Comparison of ENCODE assay signal across 9 cellular contexts in genomic region chr3:86969500-86970189, GRCh38. TPM values are rescaled to one million over a fixed set of nuclear protein-coding genes. Genes with fewer than 3 reads are reported as not detected.
DNase-seq lines count a peak whose midpoint lies in the region; ATAC-seq and TF ChIP-seq lines count a peak whose summit lies in the region.
"Had no signal": no experiment of that assay in that cellular context is flagged by ENCODE, and none has a peak within 500 bp of the region (broad histone marks: within the 10 kb centered on the region; RNA-seq: fewer than 3 reads in every experiment).

No MANE protein-coding gene starts in this region.

- H3K27ac ChIP-seq in ovary = no peak overlapping the region

- TF ChIP-seq POLR2A in NB4 (IDR thresholded peaks at IDR 0.05; ENCODE audit: extremely low read depth, insufficient read length) = no peak
- no peak for TF ChIP-seq POLR2A in ovary (IDR thresholded peaks at IDR 0.05)

- no peaks in the 10 kb centered on the region for H3K27me3 Mint-ChIP-seq in chondrocyte (ENCODE audit: low read depth)

- TF ChIP-seq CTCF in NB4 (IDR thresholded peaks at IDR 0.05; ENCODE audit: low read depth, low read length) (peak; percentile 71), chondrocyte (IDR thresholded peaks at IDR 0.05) (peak; percentile 81), ovary (IDR thresholded peaks at IDR 0.05) (peak in 2 of 3 donors; percentile 15 to 22)

- TF ChIP-seq EP300 in ovary (IDR thresholded peaks at IDR 0.05) = no peak

- H3K9me3 Mint-ChIP-seq in chondrocyte (ENCODE audit: low read depth) = no peaks in the 10 kb centered on the region
- peaks cover 14% of the 10 kb centered on the region for H3K9me3 Mint-ChIP-seq in stimulated activated effector memory CD8-positive, alpha-beta T cell treated with anti-CD3 and anti-CD28 coated beads, Interleukin-12 subunit alpha, Interleukin-12 subunit beta, amount 100 ng/mL, for 72 hours

- 71 to 77% (median 72%) methylated on average over 6 of the region's 6 CpGs for WGBS in ovary, 3 donors

- H3K36me3 Mint-ChIP-seq in chondrocyte (ENCODE audit: low read depth) = peaks cover 49% of the 10 kb centered on the region
- H3K36me3 Mint-ChIP-seq in stimulated activated effector memory CD8-positive, alpha-beta T cell treated with anti-CD3 and anti-CD28 coated beads, Interleukin-12 subunit alpha, Interleukin-12 subunit beta, amount 100 ng/mL, for 72 hours = no peaks in the 10 kb centered on the region
- H3K36me3 Mint-ChIP-seq: activated naive CD4-positive, alpha-beta T cell treated with anti-CD3 and anti-CD28 coated beads, Interleukin-2, amount 50 U/mL, for 72 hours had no signal

- H3K27ac Mint-ChIP-seq in chondrocyte (ENCODE audit: unreplicated experiment) = no peak overlapping the region
- H3K27ac Mint-ChIP-seq in stimulated activated effector memory CD8-positive, alpha-beta T cell treated with anti-CD3 and anti-CD28 coated beads, Interleukin-12 subunit alpha, Interleukin-12 subunit beta, amount 100 ng/mL, for 72 hours = no peak overlapping the region
- H3K27ac Mint-ChIP-seq: activated naive CD4-positive, alpha-beta T cell treated with anti-CD3 and anti-CD28 coated beads, Interleukin-2, amount 50 U/mL, for 72 hours had no signal

- H3K27me3 ChIP-seq in ovary = no peaks in the 10 kb centered on the region

- no peaks in the 10 kb centered on the region for H3K9me3 ChIP-seq in ovary

- ATAC-seq in GM21723 (IDR thresholded peaks at IDR 0.05; ENCODE audit: unreplicated experiment) = peak; percentile 73
- ATAC-seq in stimulated activated effector memory CD8-positive, alpha-beta T cell treated with anti-CD3 and anti-CD28 coated beads, Interleukin-12 subunit alpha, Interleukin-12 subunit beta, amount 100 ng/mL, for 72 hours = no peak
- ATAC-seq in GM21526 (IDR thresholded peaks at IDR 0.05; ENCODE audit: low FRiP score, unreplicated experiment) = no peak
- ATAC-seq: activated naive CD4-positive, alpha-beta T cell treated with anti-CD3 and anti-CD28 coated beads, Interleukin-2, amount 50 U/mL, for 72 hours had no signal

- H3K4me3 ChIP-seq in NB4 (ENCODE audit: low read depth, low read length) = no peak overlapping the region
- H3K4me3 ChIP-seq in ovary = no peak overlapping the region

- intact Hi-C loops in ovary (cut with DNase I) = no loop called here

- no peaks in the 10 kb centered on the region for H3K4me1 ChIP-seq in ovary (ENCODE audit: insufficient read depth)

- DNase-seq in NOMO-1 (lab: John Stamatoyannopoulos, UW; ENCODE audit: unreplicated experiment in 2 of 2) (peak; percentile 4 to 17), NOMO-1 treated with dmso at 0.1 percent for 144 hours (lab: John Stamatoyannopoulos, UW; ENCODE audit: unreplicated experiment) (no peak), NB4 (ENCODE audit: low read depth) (peak; percentile 54), chondrocyte (ENCODE audit: low spot score) (no peak), ovary (peak in 2 of 5 donors; percentile 31 to 47)
- no peak for DNase-seq in stimulated activated effector memory CD8-positive, alpha-beta T cell treated with anti-CD3 and anti-CD28 coated beads, Interleukin-12 subunit alpha, Interleukin-12 subunit beta, amount 100 ng/mL, for 72 hours (ENCODE audit: low spot score in 2 of 2)

- peaks cover 81% of the 10 kb centered on the region for H3K4me1 Mint-ChIP-seq in chondrocyte (ENCODE audit: low read depth)
- H3K4me1 Mint-ChIP-seq in stimulated activated effector memory CD8-positive, alpha-beta T cell treated with anti-CD3 and anti-CD28 coated beads, Interleukin-12 subunit alpha, Interleukin-12 subunit beta, amount 100 ng/mL, for 72 hours = no peaks in the 10 kb centered on the region

- no peak overlapping the region for H3K4me3 Mint-ChIP-seq in chondrocyte (ENCODE audit: unreplicated experiment)
- H3K4me3 Mint-ChIP-seq in stimulated activated effector memory CD8-positive, alpha-beta T cell treated with anti-CD3 and anti-CD28 coated beads, Interleukin-12 subunit alpha, Interleukin-12 subunit beta, amount 100 ng/mL, for 72 hours = no peak overlapping the region

- no peaks in the 10 kb centered on the region for H3K36me3 ChIP-seq in ovary

RNA-seq across cellular contexts. Expression of gene VGLL3, which starts 21.3 kb away (rescaled TPM):
- total RNA-seq in chondrocyte (170 to 405 TPM (median 177 TPM) in 3 replicates), ovary (10 to 100 TPM; 13.4 to 36.3 (median 30.9) TPM)
- polyA plus RNA-seq in ovary = 10 to 100 TPM in 1 of 2 donors, 1 to 10 TPM in 1; 7.7 to 12.2 TPM

Comparison
In these comparisons a context has a peak if more than half of its experiments do, and no peak if none do; other contexts are left out.
1. DNase-seq: peak in NOMO-1 (2 of 2) and NB4 (single experiment); none in NOMO-1 treated with dmso at 0.1 percent for 144 hours (single experiment), chondrocyte (single experiment) and stimulated activated effector memory CD8-positive, alpha-beta T cell treated with anti-CD3 and anti-CD28 coated beads, Interleukin-12 subunit alpha, Interleukin-12 subunit beta, amount 100 ng/mL, for 72 hours (0 of 2).
2. CTCF ChIP-seq: peak in every context shown above with its lines; median percentile 81 in chondrocyte; 71 in NB4; 18 in ovary.